Comparison of ENCODE assay signal across 1 cellular context in genomic region chr17:80825471-80826345, GRCh38.
TF ChIP-seq lines count a peak whose summit lies in the region.

No MANE protein-coding gene starts in this region.

TF ChIP-seq in H1, 55 proteins besides CTCF, POLR2A, EP300 and RAD21:
- no peak for TF ChIP-seq BCL11A (IDR thresholded peaks at IDR 0.05; ENCODE audit: low read depth in 2 of 2, low read length in 2 of 2)
- TF ChIP-seq POLR2AphosphoS5 (IDR thresholded peaks at IDR 0.05; ENCODE audit: low read depth, low read length), result no peak
- peak; percentile 81 for TF ChIP-seq CEBPB (IDR thresholded peaks at IDR 0.05; ENCODE audit: low read depth, low read length)
TF ChIP-seq in H1: peak in this region for 1.
